ENCODE assay signal across 1 cellular context in the genomic region with DNA sequence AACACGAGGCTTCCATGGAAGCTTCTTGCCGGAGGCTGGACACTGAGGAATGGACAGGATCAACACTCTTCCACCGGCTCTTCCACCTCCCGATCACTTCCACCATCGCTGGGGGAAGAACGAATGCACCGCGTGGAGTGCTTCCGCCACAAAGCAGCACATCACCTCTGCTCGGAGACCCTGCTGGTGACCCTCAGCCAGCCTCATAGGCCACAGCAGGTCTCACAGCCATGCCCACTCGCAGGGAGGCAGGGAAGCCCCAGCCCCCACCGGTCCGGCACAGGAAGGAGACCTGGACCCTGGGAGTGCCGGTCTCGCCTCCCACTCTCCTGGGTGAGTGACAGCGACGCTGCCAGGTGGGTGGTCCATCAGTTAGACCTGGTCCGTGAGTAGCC.
TF ChIP-seq lines count a peak whose summit lies in the region.

No MANE protein-coding gene starts in this region.

TF ChIP-seq in IMR-90, 13 proteins besides CTCF, POLR2A, EP300 and RAD21 (continued from another document):
- TF ChIP-seq CHD1 (IDR thresholded peaks at IDR 0.05; ENCODE audit: low read depth, low read length) (no peak), MAZ (IDR thresholded peaks at IDR 0.05; ENCODE audit: borderline replicate concordance, low read depth, low read length) (no peak), SMC3 (IDR thresholded peaks at IDR 0.05; ENCODE audit: low read depth, low read length) (no peak), NFE2L2 (IDR thresholded peaks at IDR 0.05; ENCODE audit: low read depth, low read length) (no peak), MAFK (IDR thresholded peaks at IDR 0.05; ENCODE audit: low read depth, low read length) (no peak), FOS (IDR thresholded peaks at IDR 0.05; ENCODE audit: low read depth, low read length) (no peak), RCOR1 (IDR thresholded peaks at IDR 0.05; ENCODE audit: insufficient replicate concordance, low read length) (no peak)
